In the genomic region with DNA sequence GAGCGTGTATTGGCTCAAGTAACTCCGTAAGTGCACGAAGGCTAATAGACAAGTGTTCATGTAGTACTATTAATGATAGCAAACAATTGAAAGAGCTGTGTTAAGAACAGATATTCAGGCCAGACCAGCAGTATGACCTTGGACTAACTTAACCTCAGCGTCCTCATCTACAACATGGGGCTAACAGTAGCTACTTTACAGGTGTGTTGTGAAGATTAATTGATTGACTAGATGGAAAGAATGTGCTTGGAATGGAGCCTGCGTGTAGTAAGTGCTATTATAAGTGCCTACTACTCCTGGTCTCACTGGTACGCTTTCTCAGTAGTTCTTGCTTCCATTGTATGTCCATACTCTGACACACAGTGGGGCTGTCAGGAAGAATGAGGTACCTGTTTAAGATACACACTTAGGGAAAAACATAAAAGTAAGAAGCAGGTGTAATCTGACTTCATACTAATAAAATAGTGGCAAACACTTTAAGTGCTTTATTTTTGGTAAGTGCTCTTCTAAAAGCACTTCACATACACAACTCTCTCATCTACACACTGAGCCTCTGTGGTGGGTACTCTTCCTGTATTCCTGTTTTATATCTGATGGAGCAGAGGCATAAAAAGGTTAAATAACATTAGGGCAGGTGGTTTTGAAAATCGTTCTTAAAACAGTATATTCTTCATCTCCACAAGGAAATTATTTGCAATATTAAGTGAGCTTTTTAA, we compare ENCODE assay signal across 22 cellular contexts. TPM values are rescaled to one million over a fixed set of nuclear protein-coding genes. Genes with fewer than 3 reads are reported as not detected.
DNase-seq lines count a peak whose midpoint lies in the region; ATAC-seq and TF ChIP-seq lines count a peak whose summit lies in the region.
"Had no signal": no experiment of that assay in that cellular context is flagged by ENCODE, and none has a peak within 500 bp of the region (broad histone marks: within the 10 kb centered on the region; RNA-seq: fewer than 3 reads in every experiment).

No MANE protein-coding gene starts in this region.

- BruUV-seq in Calu3 (replicated peaks; lab: Mats Ljungman, UMichigan) = no TSS peak

- intact Hi-C loops in Calu3 (cut with micrococcal nuclease; ENCODE audit: unreplicated experiment) = no loop called here
- intact Hi-C loops in mucosa of descending colon (cut with DNase I, micrococcal nuclease) = no loop called here

- no peaks in the 10 kb centered on the region for H3F3A ChIP-seq in smooth muscle cell (ENCODE audit: low read depth)

- H3K9ac ChIP-seq in smooth muscle cell (ENCODE audit: low read depth) = no peak overlapping the region
- H3K9ac ChIP-seq: BLaER1, KMS-11 had no signal

- peaks cover 7 to 33% of the 10 kb centered on the region in 2 donors for H3K36me3 Mint-ChIP-seq in activated T-cell treated with anti-CD3 and anti-CD28 coated beads, Interleukin-2, amount 50 U/mL, for 72 hours (ENCODE audit: insufficient read depth in 2 of 2)
- peaks cover 44% of the 10 kb centered on the region for H3K36me3 Mint-ChIP-seq in Calu3 (ENCODE audit: insufficient read depth, unreplicated experiment)
- peaks cover 99% of the 10 kb centered on the region for H3K36me3 Mint-ChIP-seq in activated T-helper 17 cell treated with anti-CD3 and anti-CD28 coated beads, Interleukin-2, amount 50 U/mL, for 72 hours (ENCODE audit: low read depth)

- H3K4me3 ChIP-seq in smooth muscle cell (no peak overlapping the region), mucosa of descending colon (no peak overlapping the region)
- H3K4me3 ChIP-seq: BLaER1, colonic mucosa, esophagus squamous epithelium, gastroesophageal sphincter, HAP-1, psoas muscle had no signal

- H3K9me3 Mint-ChIP-seq in activated T-cell treated with anti-CD3 and anti-CD28 coated beads, Interleukin-2, amount 50 U/mL, for 72 hours = no peaks in the 10 kb centered on the region
- no peaks in the 10 kb centered on the region for H3K9me3 Mint-ChIP-seq in Calu3 (ENCODE audit: low read depth, unreplicated experiment)
- no peaks in the 10 kb centered on the region for H3K9me3 Mint-ChIP-seq in activated T-helper 17 cell treated with anti-CD3 and anti-CD28 coated beads, Interleukin-2, amount 50 U/mL, for 72 hours
- H3K9me3 Mint-ChIP-seq: activated CD4-positive, alpha-beta T cell treated with anti-CD3 and anti-CD28 coated beads, Interleukin-2, amount 10 ng/mL, durations not matched to agents 24 days and 14 days; endodermal cell; T-helper 2 cell treated with Interferon-gamma antibody and Interleukin-4, amounts not matched to agents 5 μg/mL and 100 μg/mL, for 36 hours had no signal

- H3K4me3 Mint-ChIP-seq in activated T-cell treated with anti-CD3 and anti-CD28 coated beads, Interleukin-2, amount 50 U/mL, for 72 hours = no peak overlapping the region
- H3K4me3 Mint-ChIP-seq in Calu3 (ENCODE audit: low read depth, unreplicated experiment) = no peak overlapping the region
- H3K4me3 Mint-ChIP-seq in activated T-helper 17 cell treated with anti-CD3 and anti-CD28 coated beads, Interleukin-2, amount 50 U/mL, for 72 hours = no peak overlapping the region
- H3K4me3 Mint-ChIP-seq: activated CD4-positive, alpha-beta T cell treated with anti-CD3 and anti-CD28 coated beads, Interleukin-2, amount 10 ng/mL, durations not matched to agents 24 days and 14 days; endodermal cell; T-helper 2 cell treated with Interferon-gamma antibody and Interleukin-4, amounts not matched to agents 5 μg/mL and 100 μg/mL, for 36 hours had no signal

- H3K27ac Mint-ChIP-seq in activated T-cell treated with anti-CD3 and anti-CD28 coated beads, Interleukin-2, amount 50 U/mL, for 72 hours = peak overlapping the region; percentile 19
- peak overlapping the region; percentile 9 for H3K27ac Mint-ChIP-seq in Calu3 (ENCODE audit: unreplicated experiment)
- peak overlapping the region; percentile 74 for H3K27ac Mint-ChIP-seq in activated T-helper 17 cell treated with anti-CD3 and anti-CD28 coated beads, Interleukin-2, amount 50 U/mL, for 72 hours
- H3K27ac Mint-ChIP-seq: endodermal cell; T-helper 2 cell treated with Interferon-gamma antibody and Interleukin-4, amounts not matched to agents 5 μg/mL and 100 μg/mL, for 36 hours had no signal

- no peaks in the 10 kb centered on the region for H3K4me1 ChIP-seq in smooth muscle cell (ENCODE audit: low read depth)
- no peaks in the 10 kb centered on the region for H3K4me1 ChIP-seq in mucosa of descending colon (ENCODE audit: low read depth)
- H3K4me1 ChIP-seq: BLaER1, colonic mucosa, esophagus squamous epithelium, gastroesophageal sphincter, HAP-1, psoas muscle had no signal

- H2AFZ ChIP-seq in smooth muscle cell (ENCODE audit: low read depth) = no peak overlapping the region

- no peak for DNase-seq in activated T-cell treated with anti-CD3 and anti-CD28 coated beads, Interleukin-2, amount 50 U/mL, for 72 hours
- no peak for DNase-seq in activated T-cell treated with anti-CD3 and anti-CD28 coated beads, Interleukin-2, amount 50 U/mL, for 48 hours
- DNase-seq in Calu3 (no peak), smooth muscle cell (lab: John Stamatoyannopoulos, UW; ENCODE audit: unreplicated experiment) (no peak), mucosa of descending colon (no peak), NCI-H2171 (lab: John Stamatoyannopoulos, UW) (no peak)
- DNase-seq: activated CD4-positive, alpha-beta T cell treated with anti-CD3 and anti-CD28 coated beads, Interleukin-2, amount 10 ng/mL, durations not matched to agents 24 days and 14 days; activated effector memory CD4-positive, alpha-beta T cell treated with Interleukin-2 at 50 U/mL for 16 hours; colonic mucosa; endodermal cell; esophagus squamous epithelium; NCI-H1436 treated with DMSO at 0.1 percent for 48 hours; psoas muscle; substantia nigra had no signal

- TF ChIP-seq CTCF in Calu3 (IDR thresholded peaks at IDR 0.05; ENCODE audit: unreplicated experiment) (no peak), smooth muscle cell (IDR thresholded peaks at IDR 0.05; ENCODE audit: borderline replicate concordance, insufficient read depth, poor library complexity, severe bottlenecking) (no peak), mucosa of descending colon (IDR thresholded peaks at IDR 0.05) (no peak)

- H3K79me2 ChIP-seq in smooth muscle cell (ENCODE audit: low read depth) = no peaks in the 10 kb centered on the region

- H3K27me3 ChIP-seq in smooth muscle cell (ENCODE audit: low read depth) = no peaks in the 10 kb centered on the region
- H3K27me3 ChIP-seq: BLaER1, colonic mucosa, esophagus squamous epithelium, gastroesophageal sphincter had no signal

- H3K9me3 ChIP-seq in smooth muscle cell (replicated peaks; ENCODE audit: low read depth) (no peaks in the 10 kb centered on the region), mucosa of descending colon (no peaks in the 10 kb centered on the region)
- H3K9me3 ChIP-seq: BLaER1, colonic mucosa, esophagus squamous epithelium, gastroesophageal sphincter, HAP-1, psoas muscle had no signal

- peak overlapping the region; percentile 27 for H3K4me2 ChIP-seq in smooth muscle cell
- H3K4me2 ChIP-seq: BLaER1, KMS-11 had no signal

- H3K36me3 ChIP-seq in smooth muscle cell (ENCODE audit: low read depth) = peaks cover 5% of the 10 kb centered on the region
- H3K36me3 ChIP-seq in mucosa of descending colon (ENCODE audit: low read depth) = peaks cover 5% of the 10 kb centered on the region

- H3K27ac ChIP-seq in smooth muscle cell (ENCODE audit: low read depth) = no peak overlapping the region
- H3K27ac ChIP-seq: BLaER1, colonic mucosa, esophagus squamous epithelium, gastroesophageal sphincter, KMS-11, psoas muscle had no signal

- peaks cover 16% of the 10 kb centered on the region for H3K4me1 Mint-ChIP-seq in activated T-cell treated with anti-CD3 and anti-CD28 coated beads, Interleukin-2, amount 50 U/mL, for 72 hours (ENCODE audit: low read depth)
- no peaks in the 10 kb centered on the region for H3K4me1 Mint-ChIP-seq in Calu3 (ENCODE audit: low read depth, unreplicated experiment)
- H3K4me1 Mint-ChIP-seq in activated T-helper 17 cell treated with anti-CD3 and anti-CD28 coated beads, Interleukin-2, amount 50 U/mL, for 72 hours = peaks cover 5% of the 10 kb centered on the region
- H3K4me1 Mint-ChIP-seq: endodermal cell had no signal

- CTCF ChIA-PET in Calu3 (lab: Charles Lee) = no interaction called here

- H4K20me1 ChIP-seq in smooth muscle cell (ENCODE audit: low read depth) = peaks cover 4% of the 10 kb centered on the region

- no peak for ATAC-seq in activated T-cell treated with anti-CD3 and anti-CD28 coated beads, Interleukin-2, amount 50 U/mL, for 72 hours (replicated peaks in 1 of 2)
- ATAC-seq in activated T-helper 17 cell treated with anti-CD3 and anti-CD28 coated beads, Interleukin-2, amount 50 U/mL, for 72 hours (replicated peaks) = no peak
- ATAC-seq in mucosa of descending colon (no peak), GM18909 (IDR thresholded peaks at IDR 0.05; ENCODE audit: poor library complexity, unreplicated experiment) (no peak)
- ATAC-seq: gastroesophageal sphincter, psoas muscle had no signal

- 94% methylated on average over 7 of the region's 7 CpGs for WGBS in smooth muscle cell (ENCODE audit: low lambda C conversion rate)

- H3K27me3 Mint-ChIP-seq in activated T-cell treated with anti-CD3 and anti-CD28 coated beads, Interleukin-2, amount 50 U/mL, for 72 hours (ENCODE audit: low read depth) = no peaks in the 10 kb centered on the region
- H3K27me3 Mint-ChIP-seq in Calu3 (ENCODE audit: unreplicated experiment) = no peaks in the 10 kb centered on the region
- no peaks in the 10 kb centered on the region for H3K27me3 Mint-ChIP-seq in activated T-helper 17 cell treated with anti-CD3 and anti-CD28 coated beads, Interleukin-2, amount 50 U/mL, for 72 hours
- H3K27me3 Mint-ChIP-seq: activated CD4-positive, alpha-beta T cell treated with anti-CD3 and anti-CD28 coated beads, Interleukin-2, amount 10 ng/mL, durations not matched to agents 24 days and 14 days had no signal

RNA-seq across cellular contexts. Expression of a gene that starts 24.3 kb away (rescaled TPM):
- 1 to 10 TPM in 1 of 2 donors, under 1 TPM in 1; 0.79 to 1.3 TPM for total RNA-seq in activated T-cell treated with anti-CD3 and anti-CD28 coated beads, Interleukin-2, amount 50 U/mL, for 72 hours
- total RNA-seq in Calu3 (2022) (0.71 and 1.3 TPM in 2 replicates), smooth muscle cell (0.40 TPM in 1 of 2 replicates, not detected in the other), mucosa of descending colon (10 to 100 TPM in 1 of 3 donors, 1 to 10 TPM in 2; 4.2 to 37.5 (median 5.1) TPM)
- under 1 TPM; 0.43 to 0.74 TPM for total RNA-seq in activated T-helper 17 cell treated with anti-CD3 and anti-CD28 coated beads, Interleukin-2, amount 50 U/mL, for 72 hours
- 0.25 and 0.35 TPM in 2 replicates for polyA plus RNA-seq in smooth muscle cell
- total RNA-seq: Daoy had no signal

Comparison
In these comparisons a context has a peak if more than half of its experiments do, and no peak if none do; other contexts are left out.
1. H3K27ac Mint-ChIP-seq: peak in every context shown above with its lines; median percentile 74 in activated T-helper 17 cell treated with anti-CD3 and anti-CD28 coated beads, Interleukin-2, amount 50 U/mL, for 72 hours; 19 in activated T-cell treated with anti-CD3 and anti-CD28 coated beads, Interleukin-2, amount 50 U/mL, for 72 hours; 9 in Calu3.